ENCODE assay signal across 7 cellular contexts in genomic region chr5:117454716-117455212, GRCh38.
A peak's percentile ranks its signal among the peaks of the same experiment; 100 is the strongest.
DNase-seq lines count a peak whose midpoint lies in the region; ATAC-seq and TF ChIP-seq lines count a peak whose summit lies in the region.

No MANE protein-coding gene starts in this region.

- intact Hi-C loops in mammary epithelial cell (cut with micrococcal nuclease) (no loop called here), left colon (cut with DNase I, micrococcal nuclease) (no loop called here)

- peak overlapping the region; percentile 4; the same call in 1 of the 2 replicates for H2AFZ ChIP-seq in GM23338
- peak overlapping the region; percentile 95 for H2AFZ ChIP-seq in mammary epithelial cell (ENCODE audit: low read depth, low read length)

- H3K27ac Mint-ChIP-seq in GM23338, result no peak overlapping the region

- H3K4me2 ChIP-seq in GM23338, result no peak overlapping the region
- peak overlapping the region; percentile 74 for H3K4me2 ChIP-seq in mammary epithelial cell (ENCODE audit: insufficient read depth, low read depth, low read length)

- 37% methylated on average over 9 of the region's 13 CpGs for WGBS in mammary epithelial cell (ENCODE audit: low coverage, missing lambda C conversion rate)

- H4K20me1 ChIP-seq in GM23338 (replicated peaks; ENCODE audit: insufficient read depth) (no peaks in the 10 kb centered on the region), mammary epithelial cell (ENCODE audit: insufficient read depth, low read length) (no peaks in the 10 kb centered on the region)

- peak overlapping the region; percentile 69; the same call in 2 of the 3 replicates for H3K4me3 Mint-ChIP-seq in GM23338

- H3F3A ChIP-seq in GM23338 (replicated peaks; ENCODE audit: low read depth), result no peaks in the 10 kb centered on the region

- in situ Hi-C loops in KBM-7 (cut with MboI; ENCODE audit: low pct_unique_long_range_greater_than_20kb, low sequenced_read_pairs), result no loop called here
- in situ Hi-C loops in mammary epithelial cell (cut with MboI; ENCODE audit: low sequenced_read_pairs in 2 of 2), result no loop called here

- peak; percentile 83 for ATAC-seq in GM23338
- ATAC-seq in left colon, result peak; percentile 91

- H3K36me3 Mint-ChIP-seq in GM23338 (ENCODE audit: low read depth), result no peaks in the 10 kb centered on the region; the same call in 2 of the 3 replicates

- H3K27me3 ChIP-seq in GM23338 (ENCODE audit: insufficient read depth), result no peaks in the 10 kb centered on the region
- no peaks in the 10 kb centered on the region for H3K27me3 ChIP-seq in mammary epithelial cell (ENCODE audit: insufficient read depth, low read length)

- H3K4me1 Mint-ChIP-seq in GM23338, result no peaks in the 10 kb centered on the region; the same call in 2 of the 3 replicates

- peak overlapping the region; percentile 43 for H3K9ac ChIP-seq in mammary epithelial cell (ENCODE audit: insufficient read depth, low read length)

- BruUV-seq in mammary epithelial cell (replicated peaks; lab: Mats Ljungman, UMichigan), result no TSS peak

- no peaks in the 10 kb centered on the region for H3K4me1 ChIP-seq in GM23338 (ENCODE audit: insufficient read depth)
- no peaks in the 10 kb centered on the region for H3K4me1 ChIP-seq in mammary epithelial cell (ENCODE audit: insufficient read depth, low read length)

- peak; percentile 83 for TF ChIP-seq CTCF in GM12874 (IDR thresholded peaks at IDR 0.05; ENCODE audit: insufficient read depth, low read depth, low read length)
- TF ChIP-seq CTCF in GM23338 (conservative IDR thresholded peaks at IDR 0.05; ENCODE audit: low read depth in 2 of 2), result peak; percentile 83 to 93
- peak; percentile 77 to 89 for TF ChIP-seq CTCF in mammary epithelial cell (conservative IDR thresholded peaks at IDR 0.05 in 1 of 2, IDR thresholded peaks at IDR 0.05 in 1 of 2; ENCODE audit: extremely low read depth in 1 of 2, insufficient read depth in 1 of 2, low read depth in 1 of 2, low read length in 2 of 2)

- no peaks in the 10 kb centered on the region for H3K9me3 ChIP-seq in mammary epithelial cell (replicated peaks; ENCODE audit: insufficient read depth, low read length)

- CTCF ChIA-PET in mammary epithelial cell (lab: Charles Lee; ENCODE audit: low non-redundant PET), result no interaction called here

- H3K79me2 ChIP-seq in GM23338 (replicated peaks; ENCODE audit: insufficient read depth) (no peaks in the 10 kb centered on the region), mammary epithelial cell (ENCODE audit: insufficient read depth, low read length) (no peaks in the 10 kb centered on the region)

- no peak overlapping the region for H3K4me3 ChIP-seq in GM23338
- peak overlapping the region; percentile 31 to 58 (median 52) for H3K4me3 ChIP-seq in mammary epithelial cell (replicated peaks in 1 of 3; ENCODE audit: insufficient read depth in 1 of 3, low read depth in 2 of 3, low read length in 3 of 3)

- no peaks in the 10 kb centered on the region for H3K9me2 ChIP-seq in GM23338 (ENCODE audit: insufficient read depth)

- H3K36me3 ChIP-seq in GM23338 (ENCODE audit: insufficient read depth), result no peaks in the 10 kb centered on the region
- H3K36me3 ChIP-seq in mammary epithelial cell (ENCODE audit: insufficient read depth, low read length), result no peaks in the 10 kb centered on the region

- peaks cover 2% of the 10 kb centered on the region for H3K27me3 Mint-ChIP-seq in GM23338 (ENCODE audit: insufficient read depth, low read depth, poor library complexity)

- peaks cover 10% of the 10 kb centered on the region for H3K9me3 Mint-ChIP-seq in GM23338

- dilution Hi-C loops in mammary epithelial cell (cut with HindIII; ENCODE audit: low sequenced_read_pairs), result no loop called here

- H3K27ac ChIP-seq in GM23338 (ENCODE audit: low read depth) (no peak overlapping the region), mammary epithelial cell (ENCODE audit: insufficient read depth, low read depth, low read length) (no peak overlapping the region)

- peak; percentile 74 for DNase-seq in GM23338 (ENCODE audit: low spot score)
- DNase-seq in KBM-7, result peak; percentile 63
- peak; percentile 13 for DNase-seq in T follicular helper cell (ENCODE audit: low read depth)
- peak; percentile 43 for DNase-seq in mammary epithelial cell
- peak; percentile 37 to 53 for DNase-seq in left colon
- peak in 5 of 6 experiments; percentile 4 to 45 (median 8) for DNase-seq in stimulated activated naive CD4-positive, alpha-beta T cell (lab: John Stamatoyannopoulos, UW)

TF ChIP-seq in GM23338, 12 proteins besides CTCF, POLR2A, EP300 and RAD21:
- TF ChIP-seq, protein P1, sequence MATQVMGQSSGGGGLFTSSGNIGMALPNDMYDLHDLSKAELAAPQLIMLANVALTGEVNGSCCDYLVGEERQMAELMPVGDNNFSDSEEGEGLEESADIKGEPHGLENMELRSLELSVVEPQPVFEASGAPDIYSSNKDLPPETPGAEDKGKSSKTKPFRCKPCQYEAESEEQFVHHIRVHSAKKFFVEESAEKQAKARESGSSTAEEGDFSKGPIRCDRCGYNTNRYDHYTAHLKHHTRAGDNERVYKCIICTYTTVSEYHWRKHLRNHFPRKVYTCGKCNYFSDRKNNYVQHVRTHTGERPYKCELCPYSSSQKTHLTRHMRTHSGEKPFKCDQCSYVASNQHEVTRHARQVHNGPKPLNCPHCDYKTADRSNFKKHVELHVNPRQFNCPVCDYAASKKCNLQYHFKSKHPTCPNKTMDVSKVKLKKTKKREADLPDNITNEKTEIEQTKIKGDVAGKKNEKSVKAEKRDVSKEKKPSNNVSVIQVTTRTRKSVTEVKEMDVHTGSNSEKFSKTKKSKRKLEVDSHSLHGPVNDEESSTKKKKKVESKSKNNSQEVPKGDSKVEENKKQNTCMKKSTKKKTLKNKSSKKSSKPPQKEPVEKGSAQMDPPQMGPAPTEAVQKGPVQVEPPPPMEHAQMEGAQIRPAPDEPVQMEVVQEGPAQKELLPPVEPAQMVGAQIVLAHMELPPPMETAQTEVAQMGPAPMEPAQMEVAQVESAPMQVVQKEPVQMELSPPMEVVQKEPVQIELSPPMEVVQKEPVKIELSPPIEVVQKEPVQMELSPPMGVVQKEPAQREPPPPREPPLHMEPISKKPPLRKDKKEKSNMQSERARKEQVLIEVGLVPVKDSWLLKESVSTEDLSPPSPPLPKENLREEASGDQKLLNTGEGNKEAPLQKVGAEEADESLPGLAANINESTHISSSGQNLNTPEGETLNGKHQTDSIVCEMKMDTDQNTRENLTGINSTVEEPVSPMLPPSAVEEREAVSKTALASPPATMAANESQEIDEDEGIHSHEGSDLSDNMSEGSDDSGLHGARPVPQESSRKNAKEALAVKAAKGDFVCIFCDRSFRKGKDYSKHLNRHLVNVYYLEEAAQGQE (IDR thresholded peaks at IDR 0.05; ENCODE audit: unreplicated experiment), result no peak

Comparison
In these comparisons a context has a peak if more than half of its experiments do, and no peak if none do; other contexts are left out.
1. DNase-seq: peak in every context shown above with its lines; median percentile 74 in GM23338; 63 in KBM-7; 45 in left colon; 43 in mammary epithelial cell; 13 in T follicular helper cell; 8 in stimulated activated naive CD4-positive, alpha-beta T cell.